14 cellular contexts compared by ENCODE assay signal in genomic region chr5:180323929-180324632, GRCh38.
DNase-seq lines count a peak whose midpoint lies in the region; ATAC-seq and TF ChIP-seq lines count a peak whose summit lies in the region.
"Had no signal": no experiment of that assay in that cellular context is flagged by ENCODE, and none has a peak within 500 bp of the region (broad histone marks: within the 10 kb centered on the region; RNA-seq: fewer than 3 reads in every experiment).

No MANE protein-coding gene starts in this region.

- peak; percentile 61 for DNase-seq in AG10803 (ENCODE audit: low read depth)
- peak; percentile 91 for DNase-seq in RKO (ENCODE audit: low spot score)
- DNase-seq in dedifferentiated amniotic fluid mesenchymal stem cell (ENCODE audit: extremely low spot score), result peak; percentile 28
- no peak for DNase-seq in GM10266 (ENCODE audit: extremely low spot score)
- DNase-seq in NCI-H1436 treated with DMSO at 0.1 percent for 48 hours (lab: John Stamatoyannopoulos, UW), result no peak
- DNase-seq: AML-193; NCI-H2171 treated with DMSO at 0.1 percent for 48 hours; stimulated activated naive CD4-positive, alpha-beta T cell treated with Interleukin-2 at 50 U/mL for 16 hours had no signal

- no peak for ATAC-seq in HG02571 (IDR thresholded peaks at IDR 0.05; ENCODE audit: unreplicated experiment)
- no peak for ATAC-seq in HG03469 (IDR thresholded peaks at IDR 0.05; ENCODE audit: unreplicated experiment)
- ATAC-seq: activated T-helper 17 cell treated with anti-CD3 and anti-CD28 coated beads, Interleukin-2, amount 50 U/mL, for 72 hours had no signal

- H3K27me3 ChIP-seq in layer of hippocampus (ENCODE audit: control insufficient read depth, insufficient read depth, low read length), result no peaks in the 10 kb centered on the region
- H3K27me3 ChIP-seq: cardiac muscle cell, right atrium auricular region had no signal

- TF ChIP-seq CTCF in AG10803 (conservative IDR thresholded peaks at IDR 0.05; ENCODE audit: low read length) (no peak), GM10266 (IDR thresholded peaks at IDR 0.05; ENCODE audit: control insufficient read depth, insufficient read depth, low read depth, missing control alignments) (no peak)

- peak overlapping the region; percentile 43 for H3K27ac ChIP-seq in layer of hippocampus (ENCODE audit: low read depth, low read length)
- H3K27ac ChIP-seq: cardiac muscle cell, right atrium auricular region had no signal

- H3K4me3 ChIP-seq in AG10803 (ENCODE audit: low read length), result no peak overlapping the region
- H3K4me3 ChIP-seq: cardiac muscle cell, right atrium auricular region had no signal

Comparison
In these comparisons a context has a peak if more than half of its experiments do, and no peak if none do; other contexts are left out.
1. DNase-seq: peak in AG10803 (single experiment), RKO (single experiment) and dedifferentiated amniotic fluid mesenchymal stem cell (single experiment); none in GM10266 (single experiment) and NCI-H1436 treated with DMSO at 0.1 percent for 48 hours (single experiment).